Comparison of ENCODE assay signal across 13 cellular contexts in the genomic region with DNA sequence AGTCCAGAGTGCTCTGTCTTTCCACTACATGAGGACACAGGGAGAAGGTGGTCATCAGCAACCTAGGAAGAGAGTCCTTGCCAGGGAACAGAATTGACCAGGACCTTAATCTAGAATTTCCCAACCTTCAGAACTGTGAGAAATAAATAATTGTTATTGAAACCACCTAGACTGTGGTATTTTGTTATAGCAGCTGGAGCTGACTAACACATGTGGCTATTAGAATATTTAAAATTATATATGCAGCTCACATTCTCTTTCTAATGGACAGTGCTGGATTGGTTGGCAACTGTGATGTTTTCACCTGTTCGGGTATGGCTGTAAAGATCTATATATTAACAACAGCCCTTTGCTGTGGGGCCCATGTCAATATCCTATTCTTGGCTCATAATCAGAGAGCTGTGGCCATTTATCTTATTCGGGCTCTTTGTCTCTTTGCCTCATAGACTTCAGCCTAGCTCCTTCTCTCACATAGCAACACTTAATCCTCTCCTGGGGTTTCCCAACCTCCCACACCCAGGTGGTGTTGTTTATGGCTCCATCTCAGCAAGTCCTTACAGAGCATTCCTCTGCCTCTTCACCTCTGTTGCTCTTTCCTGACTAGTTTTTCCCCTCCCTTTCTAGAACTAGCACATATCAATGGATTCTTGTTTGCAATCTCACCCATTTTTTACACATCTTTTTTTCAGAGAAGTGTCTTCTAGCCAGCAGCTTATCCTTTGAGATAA.
"Had no signal": no experiment of that assay in that cellular context is flagged by ENCODE, and none has a peak within 500 bp of the region (broad histone marks: within the 10 kb centered on the region; RNA-seq: fewer than 3 reads in every experiment).

No MANE protein-coding gene starts in this region.

- H3K27ac Mint-ChIP-seq: mesothelial cell of epicardium, neural progenitor cell had no signal

- H2AFZ ChIP-seq: neural progenitor cell, parathyroid adenoma had no signal

- DNase-seq: activated CD4-positive, CD25-positive, alpha-beta regulatory T cell; activated naive CD4-positive, alpha-beta T cell treated with anti-CD3 and anti-CD28 coated beads, Interleukin-2, amount 50 U/mL, for 16 hours; adrenal gland; effector memory CD4-positive, alpha-beta T cell; erythroblast; head of caudate nucleus; islet precursor cell; T-helper 2 cell; uterus had no signal

- H3K4me1 Mint-ChIP-seq: neural progenitor cell had no signal

- H3K36me3 Mint-ChIP-seq: neural progenitor cell had no signal

- H3K4me3 Mint-ChIP-seq: mesothelial cell of epicardium, neural progenitor cell had no signal

- H3K27me3 ChIP-seq: adrenal gland, neural progenitor cell, uterus had no signal

- H3K4me2 ChIP-seq: neural progenitor cell had no signal

- H3K4me3 ChIP-seq: adrenal gland, neural progenitor cell, skin epidermis, uterus had no signal

- H3K27ac ChIP-seq: adrenal gland, neural progenitor cell, parathyroid adenoma, uterus had no signal

- H3K79me2 ChIP-seq: parathyroid adenoma had no signal

- H3K36me3 ChIP-seq: adrenal gland, uterus had no signal

- H3K4me1 ChIP-seq: adrenal gland, neural progenitor cell, parathyroid adenoma, uterus had no signal

- H3K9me3 ChIP-seq: adrenal gland, uterus had no signal
